Comparison of ENCODE assay signal across 8 cellular contexts in genomic region chrX:155216940-155217450, GRCh38. TPM values are rescaled to one million over a fixed set of nuclear protein-coding genes. Genes with fewer than 3 reads are reported as not detected.
DNase-seq lines count a peak whose midpoint lies in the region; ATAC-seq and TF ChIP-seq lines count a peak whose summit lies in the region.

No MANE protein-coding gene starts in this region.

- H3K79me2 ChIP-seq in DND-41 (ENCODE audit: insufficient read depth, low read length), result peaks cover 57% of the 10 kb centered on the region

- no peak overlapping the region for H3K18ac ChIP-seq in IMR-90 (ENCODE audit: low read depth, low read length)

- no peak for DNase-seq in DND-41
- peak; percentile 4 for DNase-seq in IMR-90
- DNase-seq in activated T-helper 1 cell treated with anti-CD3 and anti-CD28 coated beads, Interleukin-12 subunit alpha, Interleukin-12 subunit beta, Interleukin-2, Interleukin-4 antibody, amounts not matched to agents 30 ng/mL and 10 ng/mL and 1 ng/mL, durations not matched to agents 14 hours and 24 hours and 36 hours (ENCODE audit: low spot score), result no peak
- peak; percentile 3 for DNase-seq in iPS-NIHi11 (ENCODE audit: low spot score)
- no peak for DNase-seq in stimulated activated naive CD8-positive, alpha-beta T cell treated with anti-CD3 and anti-CD28 coated beads, Interleukin-15, amount 100 ng/mL, for 72 hours
- no peak for DNase-seq in activated gamma-delta T cell (lab: John Stamatoyannopoulos, UW)
- DNase-seq in activated CD8-positive, alpha-beta memory T cell treated with anti-CD3 and anti-CD28 coated beads for 24 hours, result no peak
- DNase-seq in NCI-H226, result no peak

- H3K4me2 ChIP-seq in DND-41 (ENCODE audit: insufficient read depth, low read length), result peak overlapping the region; percentile 69
- H3K4me2 ChIP-seq in IMR-90 (ENCODE audit: low read depth, low read length), result peak overlapping the region; percentile 69

- peak overlapping the region; percentile 99 for H3K27ac ChIP-seq in DND-41 (ENCODE audit: low read length)
- peak overlapping the region; percentile 16 for H3K27ac ChIP-seq in IMR-90 (ENCODE audit: insufficient read depth, low read length)

- H4K91ac ChIP-seq in IMR-90 (ENCODE audit: insufficient read depth, low read depth, low read length), result no peak overlapping the region

- H4K8ac ChIP-seq in IMR-90 (ENCODE audit: low read depth in 2 of 2, low read length in 2 of 2), result no peak overlapping the region

- no peak for TF ChIP-seq RAD21 in IMR-90 (IDR thresholded peaks at IDR 0.05; ENCODE audit: low read length)

- H3K4me1 ChIP-seq in DND-41 (ENCODE audit: insufficient read depth, low read length) (peaks cover 33% of the 10 kb centered on the region), IMR-90 (ENCODE audit: control insufficient read depth, insufficient read depth, low read length) (no peaks in the 10 kb centered on the region)

- no peak overlapping the region for H4K5ac ChIP-seq in IMR-90 (ENCODE audit: low read depth, low read length)

- intact Hi-C loops in IMR-90 (cut with micrococcal nuclease), result loop anchor here (2.0 to 10.0 kb wide), 2 partner anchors 122 to 604 kb away; no protein-coding TSS in a partner anchor
- intact Hi-C loops in activated T-helper 1 cell treated with anti-CD3 and anti-CD28 coated beads, Interleukin-12 subunit alpha, Interleukin-12 subunit beta, Interleukin-2, Interleukin-4 antibody, amounts not matched to agents 30 ng/mL and 10 ng/mL and 1 ng/mL, durations not matched to agents 14 hours and 24 hours and 36 hours (cut with micrococcal nuclease), result loop anchor here (1.0 to 5.0 kb wide), 9 partner anchors 28 to 664 kb away; partner anchors contain the start of genes BRCC3, CMC4, FUNDC2 and MTCP1

- H3K4me1 Mint-ChIP-seq in activated T-helper 1 cell treated with anti-CD3 and anti-CD28 coated beads, Interleukin-12 subunit alpha, Interleukin-12 subunit beta, Interleukin-2, Interleukin-4 antibody, amounts not matched to agents 30 ng/mL and 10 ng/mL and 1 ng/mL, durations not matched to agents 14 hours and 24 hours and 36 hours (ENCODE audit: low read depth), result peaks cover 25% of the 10 kb centered on the region
- H3K4me1 Mint-ChIP-seq in stimulated activated naive CD8-positive, alpha-beta T cell treated with anti-CD3 and anti-CD28 coated beads, Interleukin-15, amount 100 ng/mL, for 72 hours, result peaks cover 11% of the 10 kb centered on the region

- H3K9me3 ChIP-seq in DND-41 (ENCODE audit: insufficient read depth, low read length, severe bottlenecking) (no peaks in the 10 kb centered on the region), IMR-90 (ENCODE audit: control insufficient read depth, insufficient read depth, low read length) (no peaks in the 10 kb centered on the region)

- dilution Hi-C loops in IMR-90 (cut with HindIII; ENCODE audit: low sequenced_read_pairs, unreplicated experiment), result no loop called here

- H3K27me3 Mint-ChIP-seq in activated T-helper 1 cell treated with anti-CD3 and anti-CD28 coated beads, Interleukin-12 subunit alpha, Interleukin-12 subunit beta, Interleukin-2, Interleukin-4 antibody, amounts not matched to agents 30 ng/mL and 10 ng/mL and 1 ng/mL, durations not matched to agents 14 hours and 24 hours and 36 hours (ENCODE audit: insufficient read depth), result no peaks in the 10 kb centered on the region
- no peaks in the 10 kb centered on the region for H3K27me3 Mint-ChIP-seq in stimulated activated naive CD8-positive, alpha-beta T cell treated with anti-CD3 and anti-CD28 coated beads, Interleukin-15, amount 100 ng/mL, for 72 hours

- WGBS in IMR-90 (ENCODE audit: extremely low coverage in 2 of 2, insufficient read length in 1 of 2), 2 experiments, result no CpG with 5 or more reads among the region's 11 CpGs

- H2AK5ac ChIP-seq in IMR-90 (ENCODE audit: low read depth, low read length), result 0 out of 2 replicates have a peak overlapping the region, but pooled peaks have one; percentile 13

- H3K14ac ChIP-seq in IMR-90 (replicated peaks; ENCODE audit: low read depth, low read length), result peak overlapping the region; percentile 68; the same call in 1 of the 2 replicates

- H3K4ac ChIP-seq in IMR-90 (ENCODE audit: low read depth, low read length), result peak overlapping the region; percentile 57; the same call in 1 of the 2 replicates

- TF ChIP-seq CTCF in DND-41 (IDR thresholded peaks at IDR 0.05; ENCODE audit: borderline replicate concordance, extremely low read depth, low read length, poor library complexity, severe bottlenecking) (no peak), IMR-90 (conservative IDR thresholded peaks at IDR 0.05; ENCODE audit: low read depth, low read length) (no peak)

- peak overlapping the region; percentile 80 for H3K23ac ChIP-seq in IMR-90 (ENCODE audit: low read depth, low read length)

- H3K9ac ChIP-seq in DND-41 (ENCODE audit: low read depth, low read length), result peak overlapping the region; percentile 85
- H3K9ac ChIP-seq in IMR-90 (ENCODE audit: low read depth, low read length), result peak overlapping the region; percentile 81

- peak overlapping the region; percentile 59 for H2AK9ac ChIP-seq in IMR-90 (replicated peaks; ENCODE audit: low read depth, low read length, poor library complexity)

- H2AFZ ChIP-seq in DND-41 (ENCODE audit: low read depth, low read length) (peak overlapping the region; percentile 56; the same call in 1 of the 2 replicates), IMR-90 (replicated peaks; ENCODE audit: low read length, poor library complexity) (peak overlapping the region; percentile 95)

- H3K36me3 Mint-ChIP-seq in activated T-helper 1 cell treated with anti-CD3 and anti-CD28 coated beads, Interleukin-12 subunit alpha, Interleukin-12 subunit beta, Interleukin-2, Interleukin-4 antibody, amounts not matched to agents 30 ng/mL and 10 ng/mL and 1 ng/mL, durations not matched to agents 14 hours and 24 hours and 36 hours (ENCODE audit: low read depth), result peaks cover 12% of the 10 kb centered on the region

- no peaks in the 10 kb centered on the region for H3K9me3 Mint-ChIP-seq in activated T-helper 1 cell treated with anti-CD3 and anti-CD28 coated beads, Interleukin-12 subunit alpha, Interleukin-12 subunit beta, Interleukin-2, Interleukin-4 antibody, amounts not matched to agents 30 ng/mL and 10 ng/mL and 1 ng/mL, durations not matched to agents 14 hours and 24 hours and 36 hours
- H3K9me3 Mint-ChIP-seq in stimulated activated naive CD8-positive, alpha-beta T cell treated with anti-CD3 and anti-CD28 coated beads, Interleukin-15, amount 100 ng/mL, for 72 hours, result no peaks in the 10 kb centered on the region

- in situ Hi-C loops in IMR-90 (cut with MboI; ENCODE audit: low sequenced_read_pairs), result no loop called here

- no TSS peak for BruUV-seq in IMR-90 (replicated peaks; lab: Mats Ljungman, UMichigan)

- H2BK5ac ChIP-seq in IMR-90 (ENCODE audit: low read depth, low read length, poor library complexity, severe bottlenecking), result peak overlapping the region; percentile 1

- peaks cover 28% of the 10 kb centered on the region for H3K36me3 ChIP-seq in DND-41 (ENCODE audit: insufficient read depth, low read length)
- H3K36me3 ChIP-seq in IMR-90 (ENCODE audit: control insufficient read depth, insufficient read depth, low read length), result peaks cover 3% of the 10 kb centered on the region; the same call in 1 of the 2 replicates

- no peaks in the 10 kb centered on the region; a peak in 2 of 4 replicates for H3K79me1 ChIP-seq in IMR-90 (ENCODE audit: low read depth in 1 of 2, low read length in 2 of 2)

- H3K27ac Mint-ChIP-seq in activated T-helper 1 cell treated with anti-CD3 and anti-CD28 coated beads, Interleukin-12 subunit alpha, Interleukin-12 subunit beta, Interleukin-2, Interleukin-4 antibody, amounts not matched to agents 30 ng/mL and 10 ng/mL and 1 ng/mL, durations not matched to agents 14 hours and 24 hours and 36 hours, result peak overlapping the region; percentile 93
- peak overlapping the region; percentile 9 to 99 for H3K27ac Mint-ChIP-seq in stimulated activated naive CD8-positive, alpha-beta T cell treated with anti-CD3 and anti-CD28 coated beads, Interleukin-15, amount 100 ng/mL, for 72 hours

- H3K4me3 ChIP-seq in DND-41 (ENCODE audit: low read depth in 1 of 2, low read length in 2 of 2) (peak overlapping the region; percentile 81 to 95), IMR-90 (ENCODE audit: insufficient read depth, low read depth, low read length) (peak overlapping the region; percentile 92)

- ATAC-seq in DND-41 (ENCODE audit: insufficient read depth, low read depth) (no peak), IMR-90 (ENCODE audit: low read depth) (peak; percentile 11; the same call in 1 of the 2 replicates)
- no peak for ATAC-seq in stimulated activated naive CD8-positive, alpha-beta T cell treated with anti-CD3 and anti-CD28 coated beads, Interleukin-15, amount 100 ng/mL, for 72 hours

- no peak overlapping the region for H2BK120ac ChIP-seq in IMR-90 (ENCODE audit: low read depth, low read length)

- H2BK15ac ChIP-seq in IMR-90 (ENCODE audit: low read depth, low read length), result no peak overlapping the region

- TF ChIP-seq POLR2A in IMR-90 (IDR thresholded peaks at IDR 0.05; ENCODE audit: low read depth, low read length), result no peak

- POLR2A ChIA-PET in IMR-90 (lab: Charles Lee; ENCODE audit: unreplicated experiment), result no interaction called here

- H4K20me1 ChIP-seq in DND-41 (ENCODE audit: insufficient read depth, low read length), result no peaks in the 10 kb centered on the region; the same call in 1 of the 2 replicates
- peaks cover 4% of the 10 kb centered on the region for H4K20me1 ChIP-seq in IMR-90 (ENCODE audit: insufficient read depth, low read length)

- CTCF ChIA-PET in IMR-90 (lab: Yijun Ruan, JAX), result interaction anchor here (1.4 kb wide), 1 partner anchor 9 kb away, joined by 5 read pairs; no protein-coding TSS in a partner anchor

- H3K27me3 ChIP-seq in DND-41 (ENCODE audit: insufficient read depth, low read length, poor library complexity), result no peaks in the 10 kb centered on the region
- no peaks in the 10 kb centered on the region for H3K27me3 ChIP-seq in IMR-90 (ENCODE audit: control insufficient read depth, insufficient read depth, low read length)

- H3K56ac ChIP-seq in IMR-90 (ENCODE audit: extremely low read depth, insufficient read depth, low read length), result 0 out of 2 replicates have a peak overlapping the region, but pooled peaks have one; percentile 32

- H2BK20ac ChIP-seq in IMR-90 (ENCODE audit: low read depth, low read length), result no peak overlapping the region

- H3K9me1 ChIP-seq in IMR-90 (ENCODE audit: insufficient read depth, low read length), result no peaks in the 10 kb centered on the region

- H3K4me3 Mint-ChIP-seq in activated T-helper 1 cell treated with anti-CD3 and anti-CD28 coated beads, Interleukin-12 subunit alpha, Interleukin-12 subunit beta, Interleukin-2, Interleukin-4 antibody, amounts not matched to agents 30 ng/mL and 10 ng/mL and 1 ng/mL, durations not matched to agents 14 hours and 24 hours and 36 hours, result peak overlapping the region; percentile 96
- H3K4me3 Mint-ChIP-seq in stimulated activated naive CD8-positive, alpha-beta T cell treated with anti-CD3 and anti-CD28 coated beads, Interleukin-15, amount 100 ng/mL, for 72 hours, result peak overlapping the region; percentile 91 to 95

RNA-seq across cellular contexts. Expression of gene VBP1, which starts 0.7 kb away (rescaled TPM):
- 42.3 and 75.3 TPM in 2 replicates for total RNA-seq in IMR-90 (2012; rRNA removed)
- polyA plus RNA-seq in IMR-90 (2012; rRNA removed), result 24.7 and 30.8 TPM in 2 replicates
- 1.8 and 4.9 TPM in 2 replicates for polyA plus RNA-seq in IMR-90 (2012; cell fraction: cytosol; rRNA removed)
- polyA plus RNA-seq in IMR-90 (2012; cell fraction: nucleus; rRNA removed; ENCODE audit: low replicate concordance), result 0.69 and 6.0 TPM in 2 replicates
- total RNA-seq in activated T-helper 1 cell treated with anti-CD3 and anti-CD28 coated beads, Interleukin-12 subunit alpha, Interleukin-12 subunit beta, Interleukin-2, Interleukin-4 antibody, amounts not matched to agents 30 ng/mL and 10 ng/mL and 1 ng/mL, durations not matched to agents 14 hours and 24 hours and 36 hours, result 73.0 and 74.6 TPM in 2 replicates

RNA-seq across cellular contexts. Expression of gene RAB39B, which starts 47.3 kb away (rescaled TPM):
- 0.54 and 0.56 TPM in 2 replicates for total RNA-seq in IMR-90 (2012; rRNA removed)
- 0.23 and 0.29 TPM in 2 replicates for polyA plus RNA-seq in IMR-90 (2012; rRNA removed)
- polyA plus RNA-seq in IMR-90 (2012; cell fraction: cytosol; rRNA removed), result 0.13 and 0.16 TPM in 2 replicates
- 0.05 and 0.11 TPM in 2 replicates for polyA plus RNA-seq in IMR-90 (2012; cell fraction: nucleus; rRNA removed; ENCODE audit: low replicate concordance)
- total RNA-seq in activated T-helper 1 cell treated with anti-CD3 and anti-CD28 coated beads, Interleukin-12 subunit alpha, Interleukin-12 subunit beta, Interleukin-2, Interleukin-4 antibody, amounts not matched to agents 30 ng/mL and 10 ng/mL and 1 ng/mL, durations not matched to agents 14 hours and 24 hours and 36 hours, result 11.4 and 12.5 TPM in 2 replicates

Comparison
In these comparisons a context has a peak if more than half of its experiments do, and no peak if none do; other contexts are left out.
1. DNase-seq: peak in IMR-90 (single experiment) and iPS-NIHi11 (single experiment); none in DND-41 (single experiment), activated T-helper 1 cell treated with anti-CD3 and anti-CD28 coated beads, Interleukin-12 subunit alpha, Interleukin-12 subunit beta, Interleukin-2, Interleukin-4 antibody, amounts not matched to agents 30 ng/mL and 10 ng/mL and 1 ng/mL, durations not matched to agents 14 hours and 24 hours and 36 hours (single experiment), stimulated activated naive CD8-positive, alpha-beta T cell treated with anti-CD3 and anti-CD28 coated beads, Interleukin-15, amount 100 ng/mL, for 72 hours (0 of 2), activated gamma-delta T cell (single experiment), activated CD8-positive, alpha-beta memory T cell treated with anti-CD3 and anti-CD28 coated beads for 24 hours (single experiment) and NCI-H226 (single experiment).